In genomic region chr17:55442953-55443683, GRCh38 we compare ENCODE assay signal across 34 cellular contexts. TPM values are rescaled to one million over a fixed set of nuclear protein-coding genes. Genes with fewer than 3 reads are reported as not detected.
A peak's percentile ranks its signal among the peaks of the same experiment; 100 is the strongest.
DNase-seq lines count a peak whose midpoint lies in the region; ATAC-seq and TF ChIP-seq lines count a peak whose summit lies in the region.
"Had no signal": no experiment of that assay in that cellular context is flagged by ENCODE, and none has a peak within 500 bp of the region (broad histone marks: within the 10 kb centered on the region; RNA-seq: fewer than 3 reads in every experiment).

No MANE protein-coding gene starts in this region.

- H2AFZ ChIP-seq in neural progenitor cell (replicated peaks) = no peak overlapping the region

- H3K4me1 ChIP-seq in neural progenitor cell = peaks cover 36% of the 10 kb centered on the region
- H3K4me1 ChIP-seq: breast epithelium had no signal

- no peak overlapping the region for H3K4me3 Mint-ChIP-seq in neural progenitor cell
- H3K4me3 Mint-ChIP-seq: activated CD4-positive, alpha-beta T cell treated with anti-CD3 and anti-CD28 coated beads, Interleukin-2, amount 10 ng/mL, durations not matched to agents 24 days and 14 days; activated T-cell treated with anti-CD3 and anti-CD28 coated beads, Interleukin-2, amount 50 U/mL, for 72 hours; effector memory CD8-positive, alpha-beta T cell had no signal

- H3K27me3 ChIP-seq in neural progenitor cell = no peaks in the 10 kb centered on the region
- H3K27me3 ChIP-seq: BLaER1, breast epithelium, spleen, tibial nerve had no signal

- H3K4me1 Mint-ChIP-seq in neural progenitor cell = peaks cover 17% of the 10 kb centered on the region
- H3K4me1 Mint-ChIP-seq: activated CD4-positive, alpha-beta T cell treated with anti-CD3 and anti-CD28 coated beads, Interleukin-2, amount 10 ng/mL, durations not matched to agents 24 days and 14 days had no signal

- peaks cover 2% of the 10 kb centered on the region for H3K27me3 Mint-ChIP-seq in neural progenitor cell (ENCODE audit: insufficient read depth, low read depth)

- no peaks in the 10 kb centered on the region for H3K36me3 ChIP-seq in neural progenitor cell
- H3K36me3 ChIP-seq: BLaER1, breast epithelium, spleen, tibial nerve had no signal

- H3K4me2 ChIP-seq in neural progenitor cell = no peak overlapping the region
- H3K4me2 ChIP-seq: BLaER1, SK-N-SH had no signal

- H3F3A ChIP-seq in neural progenitor cell (ENCODE audit: low read depth) = peaks cover 20% of the 10 kb centered on the region

- H3K36me3 Mint-ChIP-seq in neural progenitor cell = no peaks in the 10 kb centered on the region

- no peaks in the 10 kb centered on the region for H3K79me2 ChIP-seq in neural progenitor cell (ENCODE audit: low read depth)

- H3K9me3 Mint-ChIP-seq in neural progenitor cell = no peaks in the 10 kb centered on the region
- H3K9me3 Mint-ChIP-seq: activated CD4-positive, alpha-beta T cell treated with anti-CD3 and anti-CD28 coated beads, Interleukin-2, amount 10 ng/mL, durations not matched to agents 24 days and 14 days; activated T-cell treated with anti-CD3 and anti-CD28 coated beads, Interleukin-2, amount 50 U/mL, for 72 hours; effector memory CD8-positive, alpha-beta T cell had no signal

- H3K4me3 ChIP-seq in foreskin fibroblast (ENCODE audit: low read depth in 1 of 2, low read length in 2 of 2) (no peak overlapping the region), neural progenitor cell (no peak overlapping the region)
- H3K4me3 ChIP-seq: BLaER1, breast epithelium, coronary artery, spleen, tibial nerve had no signal

- no peak overlapping the region for H3K27ac Mint-ChIP-seq in neural progenitor cell
- H3K27ac Mint-ChIP-seq: activated CD4-positive, alpha-beta T cell treated with anti-CD3 and anti-CD28 coated beads, Interleukin-2, amount 10 ng/mL, durations not matched to agents 24 days and 14 days; activated T-cell treated with anti-CD3 and anti-CD28 coated beads, Interleukin-2, amount 50 U/mL, for 72 hours; effector memory CD8-positive, alpha-beta T cell had no signal

- no peak for ATAC-seq in HG02763 (IDR thresholded peaks at IDR 0.05; ENCODE audit: unreplicated experiment)
- ATAC-seq: activated T-cell treated with anti-CD3 and anti-CD28 coated beads, Interleukin-2, amount 50 U/mL, for 72 hours; effector memory CD8-positive, alpha-beta T cell; esophagus mucosa; HCT116 had no signal

- no peaks in the 10 kb centered on the region for H4K20me1 ChIP-seq in neural progenitor cell (ENCODE audit: low read depth)
- H4K20me1 ChIP-seq: BLaER1 had no signal

- no peak overlapping the region for H3K9ac ChIP-seq in neural progenitor cell
- H3K9ac ChIP-seq: BLaER1, SK-N-SH had no signal

- no peaks in the 10 kb centered on the region for H3K9me3 ChIP-seq in neural progenitor cell (ENCODE audit: low read depth)
- H3K9me3 ChIP-seq: BLaER1, breast epithelium, SK-N-SH, spleen, tibial nerve had no signal

- no peak overlapping the region for H3K27ac ChIP-seq in neural progenitor cell
- H3K27ac ChIP-seq: BLaER1, breast epithelium, coronary artery, spleen, tibial nerve had no signal

- TF ChIP-seq CTCF in foreskin fibroblast (IDR thresholded peaks at IDR 0.05; ENCODE audit: low read depth, low read length) (no peak), neural progenitor cell (IDR thresholded peaks at IDR 0.05) (no peak)

- DNase-seq in AG08396 (ENCODE audit: low spot score) = peak; percentile 39
- DNase-seq in amniotic epithelial cell (ENCODE audit: low read depth) = peak; percentile 85
- DNase-seq in foreskin fibroblast = peak; percentile 49 to 70
- DNase-seq in renal cortical epithelial cell (ENCODE audit: low read depth) = peak; percentile 64
- no peak for DNase-seq in NCI-H2196 (lab: John Stamatoyannopoulos, UW; ENCODE audit: unreplicated experiment)
- DNase-seq in DMS79 (lab: John Stamatoyannopoulos, UW) = no peak
- DNase-seq in neural progenitor cell (ENCODE audit: low spot score) = no peak
- DNase-seq: activated CD4-positive, alpha-beta T cell treated with anti-CD3 and anti-CD28 coated beads, Interleukin-2, amount 10 ng/mL, durations not matched to agents 24 days and 14 days; activated naive CD4-positive, alpha-beta T cell treated with Interleukin-2 at 50 U/mL for 16 hours; activated T-cell treated with anti-CD3 and anti-CD28 coated beads, Interleukin-2, amount 50 U/mL, for 72 hours; amygdala; COR-L47; DND-41; effector memory CD8-positive, alpha-beta T cell; glutamatergic neuron; mammary epithelial cell; NCI-H1105 treated with DMSO at 0.1 percent for 48 hours; NCI-H2029; NCI-H2227 treated with DMSO at 0.1 percent for 48 hours; NCI-H748 treated with DMSO at 0.1 percent for 48 hours; occipital lobe; retina; SK-N-SH; spleen; stimulated activated CD4-positive, alpha-beta T cell treated with anti-CD3 and anti-CD28 coated beads, Interleukin-2, amount 100 ng/mL, for 48 hours; stimulated activated naive CD4-positive, alpha-beta T cell; T-helper 2 cell had no signal

RNA-seq across cellular contexts. Expression of gene MMD, which starts 21.5 kb away (rescaled TPM):
- total RNA-seq in renal cortical epithelial cell = 33.1 and 57.5 TPM in 2 replicates
- total RNA-seq in neural progenitor cell (ENCODE audit: low replicate concordance) = 73.7 and 122 TPM in 2 replicates

Comparison
In these comparisons a context has a peak if more than half of its experiments do, and no peak if none do; other contexts are left out.
1. DNase-seq: peak in AG08396 (single experiment), amniotic epithelial cell (single experiment), foreskin fibroblast (2 of 2) and renal cortical epithelial cell (single experiment); none in NCI-H2196 (single experiment), DMS79 (single experiment) and neural progenitor cell (single experiment).